Comparison of ENCODE assay signal across 8 cellular contexts in genomic region chr7:6376820-6377219, GRCh38. TPM values are rescaled to one million over a fixed set of nuclear protein-coding genes. Genes with fewer than 3 reads are reported as not detected.
DNase-seq lines count a peak whose midpoint lies in the region; ATAC-seq and TF ChIP-seq lines count a peak whose summit lies in the region.

No MANE protein-coding gene starts in this region.

- no peak overlapping the region for H3K9ac ChIP-seq in GM23248
- no peak overlapping the region for H3K9ac ChIP-seq in fibroblast of lung (ENCODE audit: insufficient read depth, low read length)
- no peak overlapping the region for H3K9ac ChIP-seq in rectal smooth muscle tissue (ENCODE audit: low read length)

- H3K4me3 ChIP-seq in GM23248 (peak overlapping the region; percentile 94), fibroblast of lung (replicated peaks in 1 of 4; ENCODE audit: control extremely low read depth in 1 of 4, insufficient read depth in 1 of 4, low read depth in 3 of 4, low read length in 4 of 4) (peak overlapping the region; percentile 13 to 90 (median 26)), rectal smooth muscle tissue (ENCODE audit: low read length) (peak overlapping the region; percentile 36)

- DNase-seq in GM23248, result no peak
- no peak for DNase-seq in RWPE1 (ENCODE audit: low spot score)
- DNase-seq in fibroblast of lung (ENCODE audit: low read depth in 2 of 2), result no peak
- DNase-seq in NCI-H1048 (lab: John Stamatoyannopoulos, UW), result no peak
- no peak for DNase-seq in SK-N-DZ (ENCODE audit: low spot score)

- H3K36me3 ChIP-seq in GM23248 (ENCODE audit: low read depth), result no peaks in the 10 kb centered on the region
- H3K36me3 ChIP-seq in fibroblast of lung (ENCODE audit: control insufficient read depth, insufficient read depth, low read length), result peaks cover 3% of the 10 kb centered on the region
- H3K36me3 ChIP-seq in rectal smooth muscle tissue (ENCODE audit: control insufficient read depth, insufficient read depth, low read length), result no peaks in the 10 kb centered on the region

- H3K9me3 ChIP-seq in GM23248 (ENCODE audit: low read depth) (no peaks in the 10 kb centered on the region), fibroblast of lung (ENCODE audit: control insufficient read depth, insufficient read depth, low read depth, low read length) (no peaks in the 10 kb centered on the region)

- H3K27ac ChIP-seq in GM23248 (no peak overlapping the region), RWPE1 (peak overlapping the region; percentile 60; the same call in 1 of the 2 replicates), fibroblast of lung (ENCODE audit: insufficient read depth, low read length) (no peak overlapping the region), rectal smooth muscle tissue (ENCODE audit: low read depth, low read length) (no peak overlapping the region)

- ATAC-seq in GM21360 (IDR thresholded peaks at IDR 0.05; ENCODE audit: unreplicated experiment), result no peak
- ATAC-seq in GM21447 (IDR thresholded peaks at IDR 0.05; ENCODE audit: unreplicated experiment), result no peak

- H3K4me1 ChIP-seq in GM23248 (ENCODE audit: insufficient read depth), result peaks cover 28% of the 10 kb centered on the region
- peaks cover 7% of the 10 kb centered on the region for H3K4me1 ChIP-seq in fibroblast of lung (ENCODE audit: control insufficient read depth, extremely low read depth, insufficient read depth, low read length)
- peaks cover 18% of the 10 kb centered on the region for H3K4me1 ChIP-seq in rectal smooth muscle tissue (ENCODE audit: control insufficient read depth, insufficient read depth, low read length)

- in situ Hi-C loops in GM23248 (cut with MboI), result no loop called here

- H3K79me2 ChIP-seq in GM23248 (ENCODE audit: insufficient read depth), result peaks cover 74% of the 10 kb centered on the region
- H3K79me2 ChIP-seq in fibroblast of lung (ENCODE audit: control insufficient read depth, insufficient read depth, low read length), result peaks cover 72% of the 10 kb centered on the region

- H3K9me2 ChIP-seq in GM23248 (ENCODE audit: insufficient read depth), result no peaks in the 10 kb centered on the region

- TF ChIP-seq CTCF in RWPE1 (conservative IDR thresholded peaks at IDR 0.05; ENCODE audit: low read depth), result no peak
- TF ChIP-seq CTCF in fibroblast of lung (conservative IDR thresholded peaks at IDR 0.05 in 1 of 2, IDR thresholded peaks at IDR 0.05 in 1 of 2; ENCODE audit: low read depth in 1 of 2, low read length in 2 of 2), result no peak

- H4K20me1 ChIP-seq in GM23248 (ENCODE audit: insufficient read depth), result peaks cover 38% of the 10 kb centered on the region
- H4K20me1 ChIP-seq in fibroblast of lung (ENCODE audit: control insufficient read depth, extremely low read depth, insufficient read depth, low read length), result peaks cover 11% of the 10 kb centered on the region

- H3F3A ChIP-seq in GM23248 (ENCODE audit: insufficient read depth), result peaks cover 33% of the 10 kb centered on the region

- H3K4me2 ChIP-seq in GM23248 (ENCODE audit: unreplicated experiment) (peak overlapping the region; percentile 88), fibroblast of lung (ENCODE audit: extremely low read depth, insufficient read depth, low read length) (peak overlapping the region; percentile 80)

- CTCF ChIA-PET in RWPE1 (lab: Yijun Ruan, JAX), result no interaction called here

- H3K27me3 ChIP-seq in GM23248 (replicated peaks; ENCODE audit: insufficient read depth) (no peaks in the 10 kb centered on the region), fibroblast of lung (ENCODE audit: control insufficient read depth, insufficient read depth, low read length) (no peaks in the 10 kb centered on the region), rectal smooth muscle tissue (ENCODE audit: control insufficient read depth, insufficient read depth, low read length) (no peaks in the 10 kb centered on the region)

- H2AFZ ChIP-seq in GM23248 (no peak overlapping the region), fibroblast of lung (ENCODE audit: low read length) (no peak overlapping the region)

- POLR2A ChIA-PET in RWPE1 (lab: Yijun Ruan, JAX; ENCODE audit: low non-redundant PET), result interaction anchor here (0.7 kb wide), 1 partner anchor 30 kb away, joined by 8 read pairs; no protein-coding TSS in a partner anchor

- 69 to 71% methylated on average over 7 of the region's 7 CpGs for WGBS in GM23248 (ENCODE audit: low coverage in 1 of 2, low lambda C conversion rate in 2 of 2, missing lambda C conversion rate in 2 of 2), 2 experiments

RNA-seq across cellular contexts. Expression of gene RAC1, which starts 2.5 kb away (rescaled TPM):
- 68.8 and 95.4 TPM in 2 replicates for total RNA-seq in GM23248 (2014; rRNA removed; shearing (Covaris generic))
- polyA plus RNA-seq in GM23248 (2016; fragmentation: Nextera tagmentation; extraction: Ambion mirVana) (612 and 613 TPM in 2 replicates), fibroblast of lung (685 and 743 TPM in 2 replicates)
- total RNA-seq in fibroblast of lung, result 39.3 and 55.8 TPM in 2 replicates
- polyA plus RNA-seq in fibroblast of lung (2012), result 345 and 425 TPM in 2 replicates
- polyA minus RNA-seq in fibroblast of lung (ENCODE audit: low replicate concordance), result 118 and 158 TPM in 2 replicates
- polyA plus RNA-seq in SK-N-DZ (2014; cell fraction: cytosol; rRNA removed), result 47.7 and 48.1 TPM in 2 replicates
- 26.3 and 38.1 TPM in 2 replicates for polyA plus RNA-seq in SK-N-DZ (2014; cell fraction: nucleus; rRNA removed)

RNA-seq across cellular contexts. Expression of gene FAM220A, which starts 28.1 kb away (rescaled TPM):
- 18.0 and 23.7 TPM in 2 replicates for total RNA-seq in GM23248 (2014; rRNA removed; shearing (Covaris generic))
- polyA plus RNA-seq in GM23248 (2016; fragmentation: Nextera tagmentation; extraction: Ambion mirVana) (21.0 and 21.1 TPM in 2 replicates), fibroblast of lung (15.5 and 22.5 TPM in 2 replicates)
- total RNA-seq in fibroblast of lung, result 19.8 and 20.1 TPM in 2 replicates
- polyA plus RNA-seq in fibroblast of lung (2012), result 12.4 and 15.3 TPM in 2 replicates
- 4.8 and 8.0 TPM in 2 replicates for polyA minus RNA-seq in fibroblast of lung (ENCODE audit: low replicate concordance)
- polyA plus RNA-seq in SK-N-DZ (2014; cell fraction: cytosol; rRNA removed), result 20.8 and 23.4 TPM in 2 replicates
- 8.6 and 11.3 TPM in 2 replicates for polyA plus RNA-seq in SK-N-DZ (2014; cell fraction: nucleus; rRNA removed)

Comparison
In these comparisons a context has a peak if more than half of its experiments do, and no peak if none do; other contexts are left out.
1. H3K4me3 ChIP-seq: peak in every context shown above with its lines; median percentile 94 in GM23248; 36 in rectal smooth muscle tissue; 26 in fibroblast of lung.